27 cellular contexts compared by ENCODE assay signal in genomic region chr14:28761438-28762289, GRCh38. TPM values are rescaled to one million over a fixed set of nuclear protein-coding genes. Genes with fewer than 3 reads are reported as not detected.
DNase-seq lines count a peak whose midpoint lies in the region; ATAC-seq and TF ChIP-seq lines count a peak whose summit lies in the region.
"Had no signal": no experiment of that assay in that cellular context is flagged by ENCODE, and none has a peak within 500 bp of the region (broad histone marks: within the 10 kb centered on the region; RNA-seq: fewer than 3 reads in every experiment).

No MANE protein-coding gene starts in this region.

- H3K4me1 ChIP-seq in mesendoderm (ENCODE audit: control insufficient read depth, low read depth, low read length), result peaks cover 3% of the 10 kb centered on the region
- peaks cover 11 to 26% (median 18%) of the 10 kb centered on the region in 4 donors for H3K4me1 ChIP-seq in upper lobe of left lung
- H3K4me1 ChIP-seq: testis had no signal

- H3K36me3 ChIP-seq in mesendoderm (ENCODE audit: control insufficient read depth, insufficient read depth, low read length), result no peaks in the 10 kb centered on the region
- H3K36me3 ChIP-seq in upper lobe of left lung, result no peaks in the 10 kb centered on the region
- H3K36me3 ChIP-seq: heart right ventricle, left lung, right atrium auricular region had no signal

- no peak for TF ChIP-seq CTCF in GM13977 (IDR thresholded peaks at IDR 0.05; ENCODE audit: extremely low read depth, insufficient read depth, missing control alignments)
- no peak for TF ChIP-seq CTCF in astrocyte of the spinal cord (IDR thresholded peaks at IDR 0.05; ENCODE audit: low read depth, low read length)
- TF ChIP-seq CTCF in upper lobe of left lung (IDR thresholded peaks at IDR 0.05), result no peak

- no peaks in the 10 kb centered on the region for H3K9me3 ChIP-seq in upper lobe of left lung
- H3K9me3 ChIP-seq: heart right ventricle, left lung, right atrium auricular region, testis had no signal

- no peak overlapping the region for H3K23ac ChIP-seq in mesendoderm (ENCODE audit: low read length)

- H2BK5ac ChIP-seq in mesendoderm (ENCODE audit: low read length), result no peak overlapping the region

- no peak overlapping the region for H3K18ac ChIP-seq in mesendoderm (ENCODE audit: low read length)

- no peak for TF ChIP-seq POLR2A in upper lobe of left lung (IDR thresholded peaks at IDR 0.05)

- no peak overlapping the region for H3K56ac ChIP-seq in mesendoderm (ENCODE audit: low read length)

- H2BK15ac ChIP-seq in mesendoderm (replicated peaks; ENCODE audit: low read depth), result no peak overlapping the region

- no peak overlapping the region for H4K5ac ChIP-seq in mesendoderm (ENCODE audit: low read length)

- H3K4me3 ChIP-seq in astrocyte of the spinal cord (ENCODE audit: low read depth, low read length) (no peak overlapping the region), mesendoderm (ENCODE audit: low read length) (no peak overlapping the region), upper lobe of left lung (no peak overlapping the region)
- H3K4me3 ChIP-seq: heart right ventricle, left lung, right atrium auricular region, testis had no signal

- H3K27me3 ChIP-seq in mesendoderm (ENCODE audit: insufficient read depth, low read length, poor library complexity) (peaks cover 45% of the 10 kb centered on the region), upper lobe of left lung (peaks cover 0 to 81% (median 29%) of the 10 kb centered on the region in 4 donors)
- H3K27me3 ChIP-seq: testis had no signal

- peak; percentile 53 for DNase-seq in DMS153 (lab: John Stamatoyannopoulos, UW)
- peak; percentile 26 for DNase-seq in GM13977 (ENCODE audit: low spot score)
- DNase-seq in astrocyte of the spinal cord (ENCODE audit: low read depth, low spot score), result peak; percentile 5
- DNase-seq in mesendoderm, result peak; percentile 18
- DNase-seq in upper lobe of left lung, result no peak
- no peak for DNase-seq in GM19240 (ENCODE audit: insufficient read length, low spot score)
- DNase-seq in pons (ENCODE audit: low spot score), result no peak
- DNase-seq: activated CD4-positive, alpha-beta T cell treated with anti-CD3 and anti-CD28 coated beads, Interleukin-2, amount 50 U/mL, for 1 hour; aorta; C1 segment of cervical spinal cord; Calu3; EL; heart right ventricle; left lung; naive thymus-derived CD4-positive, alpha-beta T cell; NCI-H1092; NCI-H774; PC-3; SHP77; stimulated activated CD4-positive, alpha-beta T cell treated with anti-CD3 and anti-CD28 coated beads, Interleukin-4, amount 100 ng/mL, for 1 hour; stimulated activated naive B cell treated with anti-CD40 and anti-IgM and Interleukin-4, amounts not matched to agents 10 μg/mL and 1 μg/mL and 100 μg/mL, for 72 hours; T1000; testis had no signal

- no peak for TF ChIP-seq EP300 in upper lobe of left lung (IDR thresholded peaks at IDR 0.05)

- H3K79me2 ChIP-seq in mesendoderm (ENCODE audit: control insufficient read depth, insufficient read depth, low read length), result no peaks in the 10 kb centered on the region

- H3K4ac ChIP-seq in mesendoderm (ENCODE audit: low read depth, low read length), result no peak overlapping the region

- H3K27ac ChIP-seq in mesendoderm (ENCODE audit: low read depth, low read length), result no peak overlapping the region
- no peak overlapping the region for H3K27ac ChIP-seq in upper lobe of left lung
- H3K27ac ChIP-seq: epithelial cell of prostate, heart right ventricle, left lung, right atrium auricular region, testis had no signal

- H2AK5ac ChIP-seq in mesendoderm (ENCODE audit: low read length), result no peak overlapping the region

- no peak for ATAC-seq in upper lobe of left lung (ENCODE audit: low FRiP score in 2 of 2)
- ATAC-seq: heart right ventricle; left lung; naive thymus-derived CD4-positive, alpha-beta T cell; PC-3; stimulated activated naive B cell treated with anti-CD40 and anti-IgM and Interleukin-4, amounts not matched to agents 10 μg/mL and 1 μg/mL and 100 μg/mL, for 72 hours had no signal

- no peak overlapping the region for H2BK120ac ChIP-seq in mesendoderm (ENCODE audit: low read depth, low read length)

- H3K79me1 ChIP-seq in mesendoderm (ENCODE audit: low read length), result no peaks in the 10 kb centered on the region

- H3K9ac ChIP-seq in mesendoderm (ENCODE audit: low read length), result no peak overlapping the region

- WGBS in mesendoderm (ENCODE audit: extremely low coverage, insufficient coverage, low lambda C conversion rate), result no CpG with 5 or more reads among the region's 32 CpGs
- WGBS in upper lobe of left lung, 2 donors, result 10 to 16% methylated on average over 32 of the region's 32 CpGs

- in situ Hi-C loops in GM13977 (cut with MboI; ENCODE audit: low pct_unique_long_range_greater_than_20kb, low sequenced_read_pairs, unreplicated experiment) (loop anchor here (25.0 kb wide), 2 partner anchors 451 to 776 kb away; no protein-coding TSS in a partner anchor), astrocyte of the spinal cord (cut with HindIII; ENCODE audit: low sequenced_read_pairs) (no loop called here)

- no peak overlapping the region for H4K8ac ChIP-seq in mesendoderm (ENCODE audit: low read depth, low read length)

- H3K4me2 ChIP-seq in mesendoderm (ENCODE audit: low read length), result no peak overlapping the region

RNA-seq across cellular contexts. Expression of gene FOXG1, which starts 4.9 kb away (rescaled TPM):
- 0.10 TPM for polyA plus RNA-seq in mesendoderm (2013, experiment 1 of 2)
- polyA plus RNA-seq in mesendoderm (2013, experiment 2 of 2), result 0.10 TPM
- not detected for total RNA-seq in upper lobe of left lung
- total RNA-seq: aorta; Calu3; heart right ventricle; left lung; naive thymus-derived CD4-positive, alpha-beta T cell; osteocyte; PC-3; right atrium auricular region had no signal
- polyA plus RNA-seq: aorta; heart right ventricle; IgD-negative memory B cell; naive thymus-derived CD4-positive, alpha-beta T cell had no signal

Comparison
In these comparisons a context has a peak if more than half of its experiments do, and no peak if none do; other contexts are left out.
1. DNase-seq: peak in DMS153 (single experiment), GM13977 (single experiment), astrocyte of the spinal cord (single experiment) and mesendoderm (single experiment); none in upper lobe of left lung (0 of 2), GM19240 (single experiment) and pons (single experiment).